ENCODE assay signal across 8 cellular contexts in genomic region chr7:24979863-24980694, GRCh38. TPM values are rescaled to one million over a fixed set of nuclear protein-coding genes. Genes with fewer than 3 reads are reported as not detected.
DNase-seq lines count a peak whose midpoint lies in the region; ATAC-seq and TF ChIP-seq lines count a peak whose summit lies in the region.

OSBPL3 (minus strand) TSS chr7:24980178; CDS start chr7:24892472, 87,706 bp downstream.

- H3K27ac ChIP-seq in Panc1 (ENCODE audit: low read length), result peak within 1 kb of the TSS; percentile 75
- peak within 1 kb of the TSS; percentile 69 for H3K27ac ChIP-seq in naive thymus-derived CD4-positive, alpha-beta T cell (ENCODE audit: low read depth, low read length)

- peak within 1 kb of the TSS; percentile 96 to 97 for H3K4me3 Mint-ChIP-seq in activated T-cell treated with anti-CD3 and anti-CD28 coated beads, Interleukin-2, amount 50 U/mL, for 72 hours
- H3K4me3 Mint-ChIP-seq in naive thymus-derived CD4-positive, alpha-beta T cell, result peak within 1 kb of the TSS; percentile 93 to 97 (median 96)
- H3K4me3 Mint-ChIP-seq in stimulated activated memory B cell treated with anti-CD40 and anti-IgM and Interleukin-4, amounts not matched to agents 10 μg/mL and 1 μg/mL and 100 μg/mL, for 72 hours, result peak within 1 kb of the TSS; percentile 88

- POLR2A ChIA-PET in Panc1 (lab: Charles Lee), result interaction anchor here (0.6 kb wide), 1 partner anchor 1217 kb away, joined by 4 read pairs; no protein-coding TSS in a partner anchor
- POLR2A ChIA-PET in naive thymus-derived CD4-positive, alpha-beta T cell (lab: Charles Lee), result interaction anchor here (0.7 to 3.7 kb wide), 13 partner anchors 10 to 159 kb away, joined by 3 to 25 read pairs (median 5); partner anchors contain the start of gene CYCS

- H3K27me3 Mint-ChIP-seq in activated T-cell treated with anti-CD3 and anti-CD28 coated beads, Interleukin-2, amount 50 U/mL, for 72 hours (ENCODE audit: low read depth), result no peaks in the 10 kb centered on the region
- H3K27me3 Mint-ChIP-seq in naive thymus-derived CD4-positive, alpha-beta T cell, result peaks cover 0 to 4% (median 0%) of the 10 kb centered on the region in 5 donors
- H3K27me3 Mint-ChIP-seq in stimulated activated memory B cell treated with anti-CD40 and anti-IgM and Interleukin-4, amounts not matched to agents 10 μg/mL and 1 μg/mL and 100 μg/mL, for 72 hours, result no peaks in the 10 kb centered on the region

- peak within 1 kb of the TSS; percentile 74 to 79 for H3K4me3 ChIP-seq in Panc1 (ENCODE audit: low read depth in 2 of 2, low read length in 2 of 2)
- H3K4me3 ChIP-seq in naive thymus-derived CD4-positive, alpha-beta T cell (ENCODE audit: low read length), result peak within 1 kb of the TSS; percentile 84

- 0 out of 2 replicates have a peak, but pooled peaks cover 3% of the 10 kb centered on the region for H3K36me3 ChIP-seq in Panc1 (ENCODE audit: control insufficient read depth, insufficient read depth, low read length)
- no peaks in the 10 kb centered on the region for H3K36me3 ChIP-seq in naive thymus-derived CD4-positive, alpha-beta T cell (ENCODE audit: control insufficient read depth in 2 of 3, insufficient read depth in 3 of 3, low read length in 3 of 3)

- intact Hi-C loops in Panc1 (cut with micrococcal nuclease; ENCODE audit: unreplicated experiment), result loop anchor here (5.0 kb wide), 3 partner anchors 87 to 158 kb away; no protein-coding TSS in a partner anchor
- intact Hi-C loops in naive thymus-derived CD4-positive, alpha-beta T cell (cut with micrococcal nuclease), result loop anchor here (1.0 to 10.0 kb wide), 19 partner anchors 14 to 1965 kb away; partner anchors contain the start of genes CYCS (in 2 of the 2), CBX3 (in 1 of the 2), CCDC126 (in 1 of the 2) and HNRNPA2B1 (in 1 of the 2)

- H3K9me3 Mint-ChIP-seq in activated T-cell treated with anti-CD3 and anti-CD28 coated beads, Interleukin-2, amount 50 U/mL, for 72 hours, result no peaks in the 10 kb centered on the region
- H3K9me3 Mint-ChIP-seq in naive thymus-derived CD4-positive, alpha-beta T cell, result peaks cover 0 to 3% (median 0%) of the 10 kb centered on the region in 11 donors
- no peaks in the 10 kb centered on the region for H3K9me3 Mint-ChIP-seq in stimulated activated memory B cell treated with anti-CD40 and anti-IgM and Interleukin-4, amounts not matched to agents 10 μg/mL and 1 μg/mL and 100 μg/mL, for 72 hours

- in situ Hi-C loops in Panc1 (cut with HindIII; ENCODE audit: low pct_unique_long_range_greater_than_20kb, low sequenced_read_pairs), result no loop called here

- peak; percentile 95 for DNase-seq in DMS53 treated with DMSO at 0.1 percent for 48 hours (lab: John Stamatoyannopoulos, UW; ENCODE audit: unreplicated experiment)
- DNase-seq in KG1 (lab: John Stamatoyannopoulos, UW), result peak; percentile 92
- DNase-seq in Panc1 (ENCODE audit: low read depth, low spot score), result peak; percentile 57
- peak; percentile 93 to 96 for DNase-seq in activated T-cell treated with anti-CD3 and anti-CD28 coated beads, Interleukin-2, amount 50 U/mL, for 72 hours
- DNase-seq in fibroblast of gingiva (ENCODE audit: low read depth), result peak; percentile 95
- peak; percentile 86 to 96 (median 93) for DNase-seq in naive thymus-derived CD4-positive, alpha-beta T cell

- H3K4me1 ChIP-seq in Panc1 (ENCODE audit: control insufficient read depth, insufficient read depth, low read length), result peaks cover 6% of the 10 kb centered on the region; the same call in 1 of the 2 replicates
- H3K4me1 ChIP-seq in naive thymus-derived CD4-positive, alpha-beta T cell (ENCODE audit: control insufficient read depth in 2 of 2, insufficient read depth in 2 of 2, low read length in 2 of 2), result peaks cover 26 to 32% of the 10 kb centered on the region in 2 donors

- no TSS peak for BruUV-seq in Panc1 (replicated peaks; lab: Mats Ljungman, UMichigan)

- H3K27me3 ChIP-seq in Panc1 (ENCODE audit: control insufficient read depth, insufficient read depth, low read length), result peaks cover 12% of the 10 kb centered on the region
- H3K27me3 ChIP-seq in naive thymus-derived CD4-positive, alpha-beta T cell (ENCODE audit: control insufficient read depth in 2 of 2, insufficient read depth in 2 of 2, low read length in 2 of 2), result no peaks in the 10 kb centered on the region

- CTCF ChIA-PET in Panc1 (lab: Charles Lee), result interaction anchor here (0.5 to 1.2 kb wide), 3 partner anchors 90 to 1422 kb away, joined by 3 to 10 read pairs (median 5); no protein-coding TSS in a partner anchor
- CTCF ChIA-PET in naive thymus-derived CD4-positive, alpha-beta T cell (lab: Charles Lee), result interaction anchor here (0.7 to 4.4 kb wide), 9 partner anchors 14 to 159 kb away, joined by 3 to 44 read pairs (median 4); no protein-coding TSS in a partner anchor

- H3K4me1 Mint-ChIP-seq in activated T-cell treated with anti-CD3 and anti-CD28 coated beads, Interleukin-2, amount 50 U/mL, for 72 hours (ENCODE audit: low read depth), result peaks cover 63% of the 10 kb centered on the region
- H3K4me1 Mint-ChIP-seq in naive thymus-derived CD4-positive, alpha-beta T cell, result peaks cover 40 to 64% (median 56%) of the 10 kb centered on the region in 7 donors
- H3K4me1 Mint-ChIP-seq in stimulated activated memory B cell treated with anti-CD40 and anti-IgM and Interleukin-4, amounts not matched to agents 10 μg/mL and 1 μg/mL and 100 μg/mL, for 72 hours, result peaks cover 56% of the 10 kb centered on the region

- H3K27ac Mint-ChIP-seq in activated T-cell treated with anti-CD3 and anti-CD28 coated beads, Interleukin-2, amount 50 U/mL, for 72 hours, result peak within 1 kb of the TSS; percentile 97
- H3K27ac Mint-ChIP-seq in naive thymus-derived CD4-positive, alpha-beta T cell, result peak within 1 kb of the TSS; percentile 73 to 95 (median 89)
- H3K27ac Mint-ChIP-seq in stimulated activated memory B cell treated with anti-CD40 and anti-IgM and Interleukin-4, amounts not matched to agents 10 μg/mL and 1 μg/mL and 100 μg/mL, for 72 hours, result peak within 1 kb of the TSS; percentile 79

- no peaks in the 10 kb centered on the region for H3K36me3 Mint-ChIP-seq in activated T-cell treated with anti-CD3 and anti-CD28 coated beads, Interleukin-2, amount 50 U/mL, for 72 hours (ENCODE audit: insufficient read depth in 2 of 2)
- H3K36me3 Mint-ChIP-seq in naive thymus-derived CD4-positive, alpha-beta T cell, result peaks cover 0 to 13% (median 0%) of the 10 kb centered on the region in 5 donors
- no peaks in the 10 kb centered on the region for H3K36me3 Mint-ChIP-seq in stimulated activated memory B cell treated with anti-CD40 and anti-IgM and Interleukin-4, amounts not matched to agents 10 μg/mL and 1 μg/mL and 100 μg/mL, for 72 hours

- ATAC-seq in GM21717 (IDR thresholded peaks at IDR 0.05; ENCODE audit: unreplicated experiment) (peak; percentile 69), Panc1 (peak; percentile 91)
- peak; percentile 84 to 86 for ATAC-seq in activated T-cell treated with anti-CD3 and anti-CD28 coated beads, Interleukin-2, amount 50 U/mL, for 72 hours (replicated peaks in 1 of 2)
- ATAC-seq in naive thymus-derived CD4-positive, alpha-beta T cell, result peak; percentile 95
- ATAC-seq in stimulated activated memory B cell treated with anti-CD40 and anti-IgM and Interleukin-4, amounts not matched to agents 10 μg/mL and 1 μg/mL and 100 μg/mL, for 72 hours, result peak; percentile 94

- no peak for TF ChIP-seq CTCF in Panc1 (IDR thresholded peaks at IDR 0.05)

- no peaks in the 10 kb centered on the region for H3K9me3 ChIP-seq in Panc1 (ENCODE audit: control insufficient read depth, insufficient read depth, low read depth, low read length)
- H3K9me3 ChIP-seq in naive thymus-derived CD4-positive, alpha-beta T cell (ENCODE audit: control insufficient read depth in 2 of 3, low read length in 3 of 3), result no peaks in the 10 kb centered on the region

RNA-seq across cellular contexts. Expression of gene OSBPL3, which starts in this region (rescaled TPM):
- 9.2 TPM for total RNA-seq in Panc1 (2021; ENCODE audit: unreplicated experiment)
- polyA plus RNA-seq in Panc1 (2012; ENCODE audit: insufficient read length), result 3.1 TPM
- 10 to 100 TPM; 52.9 to 53.0 TPM for total RNA-seq in activated T-cell treated with anti-CD3 and anti-CD28 coated beads, Interleukin-2, amount 50 U/mL, for 72 hours
- total RNA-seq in naive thymus-derived CD4-positive, alpha-beta T cell, result 10 to 100 TPM; 17.1 to 75.7 (median 22.7) TPM
- 1 to 10 TPM; 4.5 to 5.0 TPM for polyA plus RNA-seq in naive thymus-derived CD4-positive, alpha-beta T cell

Comparison
In these comparisons a context has a peak if more than half of its experiments do, and no peak if none do; other contexts are left out.
1. Peak in every context shown above with its lines: DNase-seq, ATAC-seq, H3K4me3 ChIP-seq and H3K27ac ChIP-seq.